1 cellular context compared by ENCODE assay signal in genomic region chr5:139597134-139597533, GRCh38.
TF ChIP-seq lines count a peak whose summit lies in the region.

No MANE protein-coding gene starts in this region.

TF ChIP-seq in GM12878, 131 proteins besides CTCF, POLR2A, EP300 and RAD21:
- TF ChIP-seq SPI1 (IDR thresholded peaks at IDR 0.05; ENCODE audit: borderline replicate concordance, insufficient read depth, low read depth, low read length), result no peak
- TF ChIP-seq CBX5 (IDR thresholded peaks at IDR 0.05; ENCODE audit: low read depth), result no peak
- no peak for TF ChIP-seq BCL11A (IDR thresholded peaks at IDR 0.05; ENCODE audit: low read depth, low read length)
- no peak for TF ChIP-seq NR2F1 (conservative IDR thresholded peaks at IDR 0.05)
- TF ChIP-seq SMC3 (IDR thresholded peaks at IDR 0.05; ENCODE audit: borderline replicate concordance, low read length), result no peak
- no peak for TF ChIP-seq SMAD5 (IDR thresholded peaks at IDR 0.05; ENCODE audit: low read depth)
- no peak for TF ChIP-seq FOS (IDR thresholded peaks at IDR 0.05; ENCODE audit: borderline replicate concordance, extremely low read depth, insufficient read length)
- no peak for TF ChIP-seq ZZZ3 (IDR thresholded peaks at IDR 0.05; ENCODE audit: control insufficient read depth, insufficient read length, low read depth)
- TF ChIP-seq IKZF2 (IDR thresholded peaks at IDR 0.05), result no peak
- TF ChIP-seq, protein P1, sequence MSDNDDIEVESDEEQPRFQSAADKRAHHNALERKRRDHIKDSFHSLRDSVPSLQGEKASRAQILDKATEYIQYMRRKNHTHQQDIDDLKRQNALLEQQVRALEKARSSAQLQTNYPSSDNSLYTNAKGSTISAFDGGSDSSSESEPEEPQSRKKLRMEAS (IDR thresholded peaks at IDR 0.05; ENCODE audit: low read depth, low read length), result no peak
- TF ChIP-seq CEBPB (IDR thresholded peaks at IDR 0.05; ENCODE audit: borderline replicate concordance in 1 of 2, low read depth in 2 of 2, low read length in 2 of 2), result no peak
- TF ChIP-seq, protein P2, sequence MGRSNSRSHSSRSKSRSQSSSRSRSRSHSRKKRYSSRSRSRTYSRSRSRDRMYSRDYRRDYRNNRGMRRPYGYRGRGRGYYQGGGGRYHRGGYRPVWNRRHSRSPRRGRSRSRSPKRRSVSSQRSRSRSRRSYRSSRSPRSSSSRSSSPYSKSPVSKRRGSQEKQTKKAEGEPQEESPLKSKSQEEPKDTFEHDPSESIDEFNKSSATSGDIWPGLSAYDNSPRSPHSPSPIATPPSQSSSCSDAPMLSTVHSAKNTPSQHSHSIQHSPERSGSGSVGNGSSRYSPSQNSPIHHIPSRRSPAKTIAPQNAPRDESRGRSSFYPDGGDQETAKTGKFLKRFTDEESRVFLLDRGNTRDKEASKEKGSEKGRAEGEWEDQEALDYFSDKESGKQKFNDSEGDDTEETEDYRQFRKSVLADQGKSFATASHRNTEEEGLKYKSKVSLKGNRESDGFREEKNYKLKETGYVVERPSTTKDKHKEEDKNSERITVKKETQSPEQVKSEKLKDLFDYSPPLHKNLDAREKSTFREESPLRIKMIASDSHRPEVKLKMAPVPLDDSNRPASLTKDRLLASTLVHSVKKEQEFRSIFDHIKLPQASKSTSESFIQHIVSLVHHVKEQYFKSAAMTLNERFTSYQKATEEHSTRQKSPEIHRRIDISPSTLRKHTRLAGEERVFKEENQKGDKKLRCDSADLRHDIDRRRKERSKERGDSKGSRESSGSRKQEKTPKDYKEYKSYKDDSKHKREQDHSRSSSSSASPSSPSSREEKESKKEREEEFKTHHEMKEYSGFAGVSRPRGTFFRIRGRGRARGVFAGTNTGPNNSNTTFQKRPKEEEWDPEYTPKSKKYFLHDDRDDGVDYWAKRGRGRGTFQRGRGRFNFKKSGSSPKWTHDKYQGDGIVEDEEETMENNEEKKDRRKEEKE (IDR thresholded peaks at IDR 0.05), result no peak
- TF ChIP-seq ZNF622 (IDR thresholded peaks at IDR 0.05), result no peak
- no peak for TF ChIP-seq CUX1 (IDR thresholded peaks at IDR 0.05; ENCODE audit: insufficient replicate concordance, low read depth, low read length)
